Comparison of ENCODE assay signal across 21 cellular contexts in the genomic region with DNA sequence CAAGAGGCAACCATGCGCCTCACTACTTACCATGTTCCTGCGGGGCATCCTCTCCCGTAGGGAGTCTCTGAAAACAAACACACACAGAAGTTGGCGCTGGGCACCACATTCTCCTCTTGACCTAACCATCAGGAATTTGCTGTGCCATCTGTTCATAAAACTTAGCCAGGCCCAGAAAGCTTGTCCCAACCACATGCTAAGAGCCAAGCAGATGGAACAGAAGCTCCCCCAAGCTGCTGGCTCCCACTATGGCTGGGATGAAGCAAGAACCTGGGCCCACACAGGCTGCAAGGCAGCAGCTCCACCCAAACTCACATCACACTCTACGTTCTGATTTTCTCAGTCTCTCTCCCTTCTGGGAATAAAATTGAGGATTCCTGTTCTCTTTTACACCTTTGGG. TPM values are rescaled to one million over a fixed set of nuclear protein-coding genes. Genes with fewer than 3 reads are reported as not detected.
A peak's percentile ranks its signal among the peaks of the same experiment; 100 is the strongest.
DNase-seq lines count a peak whose midpoint lies in the region; TF ChIP-seq lines count a peak whose summit lies in the region.
"Had no signal": no experiment of that assay in that cellular context is flagged by ENCODE, and none has a peak within 500 bp of the region (broad histone marks: within the 10 kb centered on the region; RNA-seq: fewer than 3 reads in every experiment).

No MANE protein-coding gene starts in this region.

- BruUV-seq in MCF 10A (replicated peaks; lab: Mats Ljungman, UMichigan): no TSS peak

- peaks cover 87% of the 10 kb centered on the region for H3K36me3 Mint-ChIP-seq in MCF 10A (ENCODE audit: insufficient read depth, unreplicated experiment)

- CTCF ChIA-PET in AG04449 (lab: Yijun Ruan, JAX) (interaction anchor here (1.4 to 13.9 kb wide), 4 partner anchors 13 to 102 kb away, joined by 3 to 399 read pairs (median 147); no protein-coding TSS in a partner anchor), MCF 10A (lab: Yijun Ruan, JAX) (interaction anchor here (0.6 to 2.2 kb wide), 5 partner anchors 9 to 100 kb away, joined by 3 to 9 read pairs (median 7); no protein-coding TSS in a partner anchor)

- no peak overlapping the region for H3K4me3 ChIP-seq in AG04449 (ENCODE audit: low read depth, low read length)
- H3K4me3 ChIP-seq: esophagus muscularis mucosa, right atrium auricular region, upper lobe of right lung had no signal

- H3K9me3 Mint-ChIP-seq in MCF 10A (ENCODE audit: unreplicated experiment): no peaks in the 10 kb centered on the region
- H3K9me3 Mint-ChIP-seq: central memory CD8-positive, alpha-beta T cell had no signal

- POLR2A ChIA-PET in AG04449 (lab: Yijun Ruan, JAX): no interaction called here
- POLR2A ChIA-PET in MCF 10A (lab: Yijun Ruan, JAX): interaction anchor here (2.4 kb wide), 1 partner anchor 18 kb away, joined by 13 read pairs; a partner anchor contains a TSS

- H3K4me3 Mint-ChIP-seq in MCF 10A (ENCODE audit: unreplicated experiment): no peak overlapping the region
- H3K4me3 Mint-ChIP-seq: central memory CD8-positive, alpha-beta T cell had no signal

- intact Hi-C loops in head of caudate nucleus (cut with DNase I): no loop called here
- intact Hi-C loops in MCF 10A (cut with micrococcal nuclease): no loop called here

- no peaks in the 10 kb centered on the region for H3K27me3 Mint-ChIP-seq in MCF 10A (ENCODE audit: insufficient read depth, unreplicated experiment)
- H3K27me3 Mint-ChIP-seq: central memory CD8-positive, alpha-beta T cell had no signal

- TF ChIP-seq CTCF in AG04449 (IDR thresholded peaks at IDR 0.05; ENCODE audit: insufficient read depth, low read length, missing control alignments): no peak
- TF ChIP-seq CTCF in MCF 10A (IDR thresholded peaks at IDR 0.05; ENCODE audit: unreplicated experiment): no peak

- peak; percentile 12 for DNase-seq in AG04449 (ENCODE audit: low read depth, low spot score)
- DNase-seq in GM03348 (ENCODE audit: low spot score): peak; percentile 41
- DNase-seq in NCI-H69 (lab: John Stamatoyannopoulos, UW): peak; percentile 81
- peak in 24 of 42 donors; percentile 27 to 85 (median 60) for DNase-seq in head of caudate nucleus
- no peak for DNase-seq in HPDE6-E6E7 (ENCODE audit: extremely low spot score)
- DNase-seq in UCSD-AML1 (lab: John Stamatoyannopoulos, UW; ENCODE audit: unreplicated experiment): no peak
- DNase-seq in NCI-H748 treated with DMSO at 0.1 percent for 48 hours (lab: John Stamatoyannopoulos, UW): no peak
- no peak for DNase-seq in MCF 10A (ENCODE audit: unreplicated experiment)
- DNase-seq: 8988T; activated CD4-positive, alpha-beta T cell treated with anti-CD3 and anti-CD28 coated beads for 1 hour; activated naive CD4-positive, alpha-beta T cell treated with anti-CD3 and anti-CD28 coated beads, Interleukin-2, amount 50 U/mL, for 16 hours; DMS153; GDM1; NCI-H2107; NCI-H526 treated with DMSO at 0.1 percent for 48 hours; OCI-M1; stimulated activated CD4-positive, alpha-beta T cell treated with anti-CD3 and anti-CD28 coated beads, Interleukin-12 subunit alpha, Interleukin-12 subunit beta, amount 100 ng/mL, for 4 hours; upper lobe of right lung had no signal

- peaks cover 14% of the 10 kb centered on the region for H3K4me1 Mint-ChIP-seq in MCF 10A (ENCODE audit: insufficient read depth, unreplicated experiment)
- H3K4me1 Mint-ChIP-seq: central memory CD8-positive, alpha-beta T cell had no signal

- H3K27ac Mint-ChIP-seq in MCF 10A (ENCODE audit: low read depth, unreplicated experiment): no peak overlapping the region

RNA-seq across cellular contexts. Expression of a gene that starts 17.4 kb away (rescaled TPM):
- 35.6 and 38.3 TPM in 2 replicates for total RNA-seq in MCF 10A (2022)

RNA-seq across cellular contexts. Expression of a gene that starts 17.5 kb away (rescaled TPM):
- total RNA-seq in MCF 10A (2022): 22.4 and 27.9 TPM in 2 replicates

RNA-seq across cellular contexts. Expression of a gene that starts 37.1 kb away (rescaled TPM):
- total RNA-seq in MCF 10A (2022): 4.0 and 4.8 TPM in 2 replicates

RNA-seq across cellular contexts. Expression of a gene that starts 46.1 kb away (rescaled TPM):
- total RNA-seq in MCF 10A (2022): 41.0 and 58.9 TPM in 2 replicates

Comparison
In these comparisons a context has a peak if more than half of its experiments do, and no peak if none do; other contexts are left out.
1. DNase-seq: peak in AG04449 (single experiment), GM03348 (single experiment), NCI-H69 (single experiment) and head of caudate nucleus (24 of 42); none in HPDE6-E6E7 (single experiment), UCSD-AML1 (single experiment), NCI-H748 treated with DMSO at 0.1 percent for 48 hours (single experiment) and MCF 10A (single experiment).